Comparison of ENCODE assay signal across 26 cellular contexts in the genomic region with DNA sequence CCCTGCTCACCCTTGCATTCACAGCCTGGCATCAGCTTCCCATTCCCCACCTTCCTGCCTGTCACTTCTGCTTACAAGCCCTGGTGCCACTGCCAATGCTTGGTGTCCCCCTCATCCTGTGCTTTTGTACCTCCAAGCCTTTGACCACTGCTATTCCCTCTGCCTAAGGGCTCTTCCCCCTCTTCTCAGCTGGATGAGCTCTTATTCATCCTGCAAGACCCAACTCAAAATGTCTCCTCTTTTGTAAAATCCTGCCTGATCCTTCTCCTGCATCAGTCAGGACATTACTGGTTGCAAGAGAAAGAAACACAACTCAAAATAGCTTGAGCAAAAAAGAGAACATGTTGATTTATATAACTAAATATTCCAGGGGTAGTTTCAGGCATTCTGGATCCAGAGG.
"Had no signal": no experiment of that assay in that cellular context is flagged by ENCODE, and none has a peak within 500 bp of the region (broad histone marks: within the 10 kb centered on the region; RNA-seq: fewer than 3 reads in every experiment).

No MANE protein-coding gene starts in this region.

- H3K9me3 ChIP-seq: adrenal gland, esophagus squamous epithelium, left lung, mucosa of descending colon, spleen, thoracic aorta had no signal

- H3K4me1 Mint-ChIP-seq: activated CD8-positive, alpha-beta memory T cell treated with anti-CD3 and anti-CD28 coated beads, Interleukin-2, amount 10 ng/mL, durations not matched to agents 7 days and 5 days had no signal

- H3K4me3 Mint-ChIP-seq: activated CD8-positive, alpha-beta memory T cell treated with anti-CD3 and anti-CD28 coated beads, Interleukin-2, amount 10 ng/mL, durations not matched to agents 7 days and 5 days; activated CD8-positive, alpha-beta T cell treated with anti-CD3 and anti-CD28 coated beads, Interleukin-2, amount 10 ng/mL, durations not matched to agents 7 days and 5 days; activated naive CD8-positive, alpha-beta T cell treated with anti-CD3 and anti-CD28 coated beads for 36 hours; dendritic cell treated with granulocyte-macrophage colony-stimulating factor and Interleukin-4, amounts not matched to agents 40 ng/mL and 50 ng/mL, for 4 days; natural killer cell treated with Interleukin-12 subunit alpha and Interleukin-12 subunit beta and Interleukin-15 and Interleukin-18, amount 100 ng/mL, for 72 hours; T-helper 17 cell had no signal

- H3K27me3 Mint-ChIP-seq: activated naive CD8-positive, alpha-beta T cell treated with anti-CD3 and anti-CD28 coated beads for 36 hours; T-helper 17 cell had no signal

- H3K27ac ChIP-seq: epithelial cell of prostate, esophagus squamous epithelium, left lung, parathyroid adenoma, SK-N-MC, spleen, thoracic aorta had no signal

- H3K36me3 Mint-ChIP-seq: activated CD8-positive, alpha-beta memory T cell treated with anti-CD3 and anti-CD28 coated beads, Interleukin-2, amount 10 ng/mL, durations not matched to agents 7 days and 5 days; activated naive CD8-positive, alpha-beta T cell treated with anti-CD3 and anti-CD28 coated beads for 36 hours; natural killer cell treated with Interleukin-12 subunit alpha and Interleukin-12 subunit beta and Interleukin-15 and Interleukin-18, amount 100 ng/mL, for 72 hours had no signal

- H2AFZ ChIP-seq: parathyroid adenoma had no signal

- H3K79me2 ChIP-seq: parathyroid adenoma had no signal

- DNase-seq: activated CD4-positive, alpha-beta T cell treated with anti-CD3 and anti-CD28 coated beads for 1 hour; activated CD4-positive, alpha-beta T cell treated with anti-CD3 and anti-CD28 coated beads, Interleukin-2, amount 50 U/mL, for 1 hour; activated CD8-positive, alpha-beta memory T cell treated with anti-CD3 and anti-CD28 coated beads, Interleukin-2, amount 10 ng/mL, durations not matched to agents 7 days and 5 days; activated CD8-positive, alpha-beta T cell treated with anti-CD3 and anti-CD28 coated beads, Interleukin-2, amount 10 ng/mL, durations not matched to agents 7 days and 5 days; activated naive CD4-positive, alpha-beta T cell; activated naive CD8-positive, alpha-beta T cell treated with anti-CD3 and anti-CD28 coated beads for 36 hours; activated T-cell treated with anti-CD3 and anti-CD28 coated beads, Interleukin-2, amount 50 U/mL, for 48 hours; caudate nucleus; effector CD4-positive, alpha-beta T cell; esophagus squamous epithelium; foreskin melanocyte; kidney glomerular epithelial cell; left lung; mucosa of descending colon; right cardiac atrium; spleen; stimulated activated naive CD4-positive, alpha-beta T cell treated with Interleukin-2 at 50 U/mL for 16 hours; T-helper 17 cell had no signal

- H3K36me3 ChIP-seq: adrenal gland, esophagus squamous epithelium, left lung, spleen, thoracic aorta had no signal

- H3K27ac Mint-ChIP-seq: activated CD8-positive, alpha-beta memory T cell treated with anti-CD3 and anti-CD28 coated beads, Interleukin-2, amount 10 ng/mL, durations not matched to agents 7 days and 5 days; activated CD8-positive, alpha-beta T cell treated with anti-CD3 and anti-CD28 coated beads, Interleukin-2, amount 10 ng/mL, durations not matched to agents 7 days and 5 days; activated naive CD8-positive, alpha-beta T cell treated with anti-CD3 and anti-CD28 coated beads for 36 hours; dendritic cell treated with granulocyte-macrophage colony-stimulating factor and Interleukin-4, amounts not matched to agents 40 ng/mL and 50 ng/mL, for 4 days; natural killer cell treated with Interleukin-12 subunit alpha and Interleukin-12 subunit beta and Interleukin-15 and Interleukin-18, amount 100 ng/mL, for 72 hours; T-helper 17 cell had no signal

- H3K4me1 ChIP-seq: left lung, parathyroid adenoma had no signal

- H3K27me3 ChIP-seq: adrenal gland had no signal

- H3K9ac ChIP-seq: parathyroid adenoma had no signal

- H3K4me3 ChIP-seq: adrenal gland, esophagus squamous epithelium, left lung, lung, mucosa of descending colon, SK-N-MC, spleen, thoracic aorta had no signal

- ATAC-seq: activated CD8-positive, alpha-beta memory T cell treated with anti-CD3 and anti-CD28 coated beads, Interleukin-2, amount 10 ng/mL, durations not matched to agents 7 days and 5 days; activated CD8-positive, alpha-beta T cell treated with anti-CD3 and anti-CD28 coated beads, Interleukin-2, amount 10 ng/mL, durations not matched to agents 7 days and 5 days; left lung; natural killer cell treated with Interleukin-12 subunit alpha and Interleukin-12 subunit beta and Interleukin-15 and Interleukin-18, amount 100 ng/mL, for 72 hours; right cardiac atrium; T-helper 17 cell had no signal

- H3K9me3 Mint-ChIP-seq: activated naive CD8-positive, alpha-beta T cell treated with anti-CD3 and anti-CD28 coated beads for 36 hours; dendritic cell treated with granulocyte-macrophage colony-stimulating factor and Interleukin-4, amounts not matched to agents 40 ng/mL and 50 ng/mL, for 4 days; natural killer cell treated with Interleukin-12 subunit alpha and Interleukin-12 subunit beta and Interleukin-15 and Interleukin-18, amount 100 ng/mL, for 72 hours had no signal
